Comparison of ENCODE assay signal across 17 cellular contexts in genomic region chrX:7242613-7243012, GRCh38.
A peak's percentile ranks its signal among the peaks of the same experiment; 100 is the strongest.
DNase-seq lines count a peak whose midpoint lies in the region; ATAC-seq and TF ChIP-seq lines count a peak whose summit lies in the region.
"Had no signal": no experiment of that assay in that cellular context is flagged by ENCODE, and none has a peak within 500 bp of the region (broad histone marks: within the 10 kb centered on the region; RNA-seq: fewer than 3 reads in every experiment).

No MANE protein-coding gene starts in this region.

- TF ChIP-seq EP300 in esophagus muscularis mucosa (IDR thresholded peaks at IDR 0.05) = no peak

- 83% methylated on average over 1 of the region's 1 CpG for WGBS in esophagus muscularis mucosa

- DNase-seq in MV-4-11 (lab: John Stamatoyannopoulos, UW) = peak; percentile 17
- no peak for DNase-seq in activated CD4-positive, alpha-beta T cell treated with anti-CD3 and anti-CD28 coated beads for 36 hours
- DNase-seq in esophagus muscularis mucosa (ENCODE audit: extremely low spot score) = no peak
- DNase-seq in activated gamma-delta T cell (lab: John Stamatoyannopoulos, UW) = no peak
- no peak for DNase-seq in NCI-H2107 (lab: John Stamatoyannopoulos, UW)
- DNase-seq: activated CD4-positive, alpha-beta T cell treated with anti-CD3 and anti-CD28 coated beads for 4 hours; activated naive CD4-positive, alpha-beta T cell treated with Interleukin-2 at 50 U/mL for 16 hours; Caco-2; cortex of kidney; NCI-H2227 treated with DMSO at 0.1 percent for 48 hours; SJCRH30; stimulated activated CD4-positive, alpha-beta T cell treated with anti-CD3 and anti-CD28 coated beads, Interleukin-12 subunit alpha, Interleukin-12 subunit beta, amount 100 ng/mL, for 4 hours had no signal

- no peak overlapping the region for H3K4me3 Mint-ChIP-seq in activated CD4-positive, alpha-beta T cell treated with anti-CD3 and anti-CD28 coated beads for 36 hours
- H3K4me3 Mint-ChIP-seq: neural crest cell had no signal

- no peak overlapping the region for H3K27ac ChIP-seq in esophagus muscularis mucosa (replicated peaks in 1 of 4)
- H3K27ac ChIP-seq: KMS-11, SJCRH30 had no signal

- no peaks in the 10 kb centered on the region for H3K36me3 ChIP-seq in esophagus muscularis mucosa
- H3K36me3 ChIP-seq: SJCRH30 had no signal

- no peaks in the 10 kb centered on the region for H3K36me3 Mint-ChIP-seq in activated CD4-positive, alpha-beta T cell treated with anti-CD3 and anti-CD28 coated beads for 36 hours (ENCODE audit: low read depth)

- no peaks in the 10 kb centered on the region for H3K27me3 Mint-ChIP-seq in activated CD4-positive, alpha-beta T cell treated with anti-CD3 and anti-CD28 coated beads for 36 hours

- TF ChIP-seq POLR2A in esophagus muscularis mucosa (IDR thresholded peaks at IDR 0.05; ENCODE audit: low read depth) = no peak

- intact Hi-C loops in activated CD4-positive, alpha-beta T cell treated with anti-CD3 and anti-CD28 coated beads for 36 hours (cut with DNase I, micrococcal nuclease) = no loop called here
- intact Hi-C loops in esophagus muscularis mucosa (cut with DNase I) = no loop called here

- no peak overlapping the region for H3K27ac Mint-ChIP-seq in activated CD4-positive, alpha-beta T cell treated with anti-CD3 and anti-CD28 coated beads for 36 hours

- CTCF ChIA-PET in activated CD4-positive, alpha-beta T cell treated with anti-CD3 and anti-CD28 coated beads for 36 hours (lab: Charles Lee) = no interaction called here

- no peaks in the 10 kb centered on the region for H3K27me3 ChIP-seq in esophagus muscularis mucosa
- H3K27me3 ChIP-seq: SJCRH30 had no signal

- H3K4me1 ChIP-seq in esophagus muscularis mucosa = no peaks in the 10 kb centered on the region
- H3K4me1 ChIP-seq: Caco-2 had no signal

- peak; percentile 97 for ATAC-seq in GM18861 (IDR thresholded peaks at IDR 0.05; ENCODE audit: unreplicated experiment)
- peak; percentile 92 for ATAC-seq in GM21367 (IDR thresholded peaks at IDR 0.05; ENCODE audit: unreplicated experiment)
- ATAC-seq in HG02973 (IDR thresholded peaks at IDR 0.05; ENCODE audit: unreplicated experiment) = peak; percentile 99
- no peak for ATAC-seq in activated CD4-positive, alpha-beta T cell treated with anti-CD3 and anti-CD28 coated beads for 36 hours

- H3K9me3 ChIP-seq in esophagus muscularis mucosa = no peaks in the 10 kb centered on the region
- H3K9me3 ChIP-seq: Caco-2, SJCRH30 had no signal

- no peaks in the 10 kb centered on the region for H3K4me1 Mint-ChIP-seq in activated CD4-positive, alpha-beta T cell treated with anti-CD3 and anti-CD28 coated beads for 36 hours

- no peak overlapping the region for H3K4me3 ChIP-seq in esophagus muscularis mucosa
- H3K4me3 ChIP-seq: SJCRH30 had no signal

- POLR2A ChIA-PET in activated CD4-positive, alpha-beta T cell treated with anti-CD3 and anti-CD28 coated beads for 36 hours (lab: Charles Lee) = no interaction called here

- H3K9me3 Mint-ChIP-seq in activated CD4-positive, alpha-beta T cell treated with anti-CD3 and anti-CD28 coated beads for 36 hours (ENCODE audit: low read depth) = no peaks in the 10 kb centered on the region

- no peak for TF ChIP-seq CTCF in esophagus muscularis mucosa (IDR thresholded peaks at IDR 0.05)
